ENCODE assay signal across 8 cellular contexts in the genomic region with DNA sequence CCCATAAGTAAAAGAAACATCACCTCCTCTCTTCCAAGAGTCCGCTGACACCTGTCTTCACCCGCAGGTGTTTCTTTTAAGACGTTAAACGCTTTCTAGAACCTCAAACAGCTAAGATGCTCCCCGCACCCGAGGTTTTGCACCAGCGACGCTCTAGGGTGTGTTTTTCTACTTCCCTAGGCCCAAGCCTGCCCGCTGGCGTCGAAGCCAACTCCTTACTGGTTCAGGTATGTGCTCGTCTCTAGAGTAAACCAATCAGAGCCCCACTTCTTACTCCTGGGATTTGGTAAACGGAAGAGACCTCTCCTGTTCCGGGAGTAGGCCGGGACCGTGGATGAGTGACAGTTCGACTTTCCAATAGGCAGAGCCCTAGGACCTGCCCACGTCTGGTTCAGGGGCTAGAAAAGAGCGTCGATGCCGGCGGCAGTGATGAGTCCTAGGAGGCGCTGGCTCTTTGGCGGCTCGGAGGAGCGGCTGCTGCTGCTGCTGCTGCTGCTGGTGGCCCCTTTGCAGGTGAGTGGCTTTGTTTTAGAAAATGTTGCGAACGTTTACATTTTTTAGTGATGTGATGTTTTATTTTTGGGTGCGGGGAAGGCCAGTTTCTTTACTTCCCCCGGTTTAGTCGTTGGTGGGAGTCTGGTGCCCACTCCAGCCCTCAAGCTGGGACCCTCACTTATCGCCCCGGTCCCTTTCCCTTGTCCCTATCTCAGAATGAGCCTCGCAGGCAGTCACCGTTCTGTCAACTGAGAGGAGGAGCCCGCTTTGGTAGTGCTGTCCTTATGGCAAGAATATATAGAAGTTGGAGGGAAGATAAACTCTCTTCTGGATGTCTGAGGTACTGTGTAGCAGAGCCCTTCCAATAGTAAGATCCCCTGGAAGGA. TPM values are rescaled to one million over a fixed set of nuclear protein-coding genes. Genes with fewer than 3 reads are reported as not detected.
DNase-seq lines count a peak whose midpoint lies in the region; ATAC-seq and TF ChIP-seq lines count a peak whose summit lies in the region.

TSS of gene BPGM (plus strand) at position 429 of the 881 bp plus-strand sequence. CDS start 14,655 bp downstream, outside the sequence.

- TF ChIP-seq CTCF in AG09319 (IDR thresholded peaks at IDR 0.05; ENCODE audit: low read depth, low read length) (peak; percentile 19), activated B cell treated with CpG ODN at 0.5 μM for 24 hours (IDR thresholded peaks at IDR 0.05) (peak; percentile 22)

- H3K9me3 Mint-ChIP-seq in activated B cell treated with CpG ODN at 0.5 μM for 24 hours = peaks cover 3% of the 10 kb centered on the region
- H3K9me3 Mint-ChIP-seq in central memory CD8-positive, alpha-beta T cell = no peaks in the 10 kb centered on the region

- no peak within 1 kb of the TSS for H3K27ac Mint-ChIP-seq in activated B cell treated with CpG ODN at 0.5 μM for 24 hours
- no peak within 1 kb of the TSS for H3K27ac Mint-ChIP-seq in central memory CD8-positive, alpha-beta T cell (ENCODE audit: low read depth)

- ATAC-seq in HG03196 (IDR thresholded peaks at IDR 0.05; ENCODE audit: unreplicated experiment) (peak; percentile 98), activated B cell treated with CpG ODN at 0.5 μM for 24 hours (ENCODE audit: low read depth) (peak; percentile 95)
- ATAC-seq in central memory CD8-positive, alpha-beta T cell (replicated peaks; ENCODE audit: extremely low read depth, poor library complexity, severe bottlenecking) = peak; percentile 96

- H3K27me3 Mint-ChIP-seq in activated B cell treated with CpG ODN at 0.5 μM for 24 hours = no peaks in the 10 kb centered on the region
- H3K27me3 Mint-ChIP-seq in central memory CD8-positive, alpha-beta T cell = no peaks in the 10 kb centered on the region

- CTCF ChIA-PET in activated B cell treated with CpG ODN at 0.5 μM for 24 hours (lab: Charles Lee) = interaction anchor here (0.9 to 6.1 kb wide), 7 partner anchors 13 to 524 kb away, joined by 3 to 46 read pairs (median 4); partner anchors contain the start of genes AGBL3 and AKR1B1

- in situ Hi-C loops in GM18951 (cut with MboI; ENCODE audit: low sequenced_read_pairs, unreplicated experiment) = loop anchor here (25.0 kb wide), 1 partner anchor 316 kb away; no protein-coding TSS in a partner anchor

- POLR2A ChIA-PET in activated B cell treated with CpG ODN at 0.5 μM for 24 hours (lab: Charles Lee) = interaction anchor here (0.5 to 3.1 kb wide), 22 partner anchors 8 to 1016 kb away, joined by 3 to 25 read pairs (median 6); partner anchors contain the start of genes AGBL3, CYREN, SLC35B4 and STMP1

- DNase-seq in AG09319 (ENCODE audit: extremely low read depth, low read depth) (peak; percentile 100), NCI-H226 (peak; percentile 97), activated B cell treated with CpG ODN at 0.5 μM for 24 hours (peak; percentile 82), iris pigment epithelial cell (ENCODE audit: low read depth) (peak; percentile 100)
- DNase-seq in central memory CD8-positive, alpha-beta T cell (ENCODE audit: low spot score in 2 of 2) = peak; percentile 90 to 98
- DNase-seq in stimulated activated CD4-positive, alpha-beta T cell treated with anti-CD3 and anti-CD28 coated beads, Interleukin-12 subunit alpha, Interleukin-12 subunit beta, amount 100 ng/mL, for 24 hours (ENCODE audit: low read depth in 2 of 2) = peak; percentile 91 to 93

- peak; percentile 97 for TF ChIP-seq POLR2A in GM18951 (IDR thresholded peaks at IDR 0.05; ENCODE audit: extremely low read depth, insufficient read depth, insufficient read length)

- intact Hi-C loops in activated B cell treated with CpG ODN at 0.5 μM for 24 hours (cut with micrococcal nuclease) = loop anchor here (1.0 to 5.0 kb wide), 19 partner anchors 10 to 1564 kb away; partner anchors contain the start of genes AGBL3, CHCHD3, CNOT4 and CYREN

- peaks cover 19% of the 10 kb centered on the region for H3K4me1 Mint-ChIP-seq in activated B cell treated with CpG ODN at 0.5 μM for 24 hours
- peaks cover 36% of the 10 kb centered on the region for H3K4me1 Mint-ChIP-seq in central memory CD8-positive, alpha-beta T cell

- H3K4me3 Mint-ChIP-seq in activated B cell treated with CpG ODN at 0.5 μM for 24 hours = no peak within 1 kb of the TSS
- no peak within 1 kb of the TSS for H3K4me3 Mint-ChIP-seq in central memory CD8-positive, alpha-beta T cell

- H3K36me3 Mint-ChIP-seq in activated B cell treated with CpG ODN at 0.5 μM for 24 hours (ENCODE audit: low read depth) = no peaks in the 10 kb centered on the region
- H3K36me3 Mint-ChIP-seq in central memory CD8-positive, alpha-beta T cell (ENCODE audit: insufficient read depth) = peaks cover 2% of the 10 kb centered on the region

RNA-seq across cellular contexts. Expression of gene BPGM, which starts in this region (rescaled TPM):
- 10.1 and 10.2 TPM in 2 replicates for total RNA-seq in activated B cell treated with CpG ODN at 0.5 μM for 24 hours

Comparison
In these comparisons a context has a peak if more than half of its experiments do, and no peak if none do; other contexts are left out.
1. Peak in every context shown above with its lines: DNase-seq and ATAC-seq.